Comparison of ENCODE assay signal across 25 cellular contexts in genomic region chr10:130739016-130739756, GRCh38.
"Had no signal": no experiment of that assay in that cellular context is flagged by ENCODE, and none has a peak within 500 bp of the region (broad histone marks: within the 10 kb centered on the region; RNA-seq: fewer than 3 reads in every experiment).

No MANE protein-coding gene starts in this region.

- H3K27ac ChIP-seq: esophagus muscularis mucosa, foreskin keratinocyte, heart left ventricle, upper lobe of left lung had no signal

- ATAC-seq: activated CD8-positive, alpha-beta memory T cell treated with anti-CD3 and anti-CD28 coated beads, Interleukin-2, amount 10 ng/mL, durations not matched to agents 7 days and 5 days; activated CD8-positive, alpha-beta T cell treated with anti-CD3 and anti-CD28 coated beads, Interleukin-2, amount 10 ng/mL, durations not matched to agents 7 days and 5 days; foreskin keratinocyte; heart left ventricle; left lobe of liver; mucosa of descending colon had no signal

- H3K27me3 ChIP-seq: foreskin keratinocyte, upper lobe of left lung had no signal

- H3K4me1 ChIP-seq: esophagus muscularis mucosa, foreskin keratinocyte, heart left ventricle, upper lobe of left lung had no signal

- H3K36me3 ChIP-seq: esophagus muscularis mucosa, heart left ventricle, upper lobe of left lung had no signal

- H3K9me3 ChIP-seq: esophagus muscularis mucosa, heart left ventricle, upper lobe of left lung had no signal

- H3K4me3 Mint-ChIP-seq: activated CD4-positive, alpha-beta T cell treated with anti-CD3 and anti-CD28 coated beads, Interleukin-2, amount 10 ng/mL, durations not matched to agents 7 days and 5 days; activated CD8-positive, alpha-beta memory T cell treated with anti-CD3 and anti-CD28 coated beads, Interleukin-2, amount 10 ng/mL, durations not matched to agents 7 days and 5 days; activated CD8-positive, alpha-beta T cell treated with anti-CD3 and anti-CD28 coated beads, Interleukin-2, amount 10 ng/mL, durations not matched to agents 7 days and 5 days; natural killer cell treated with Interleukin-12 subunit alpha and Interleukin-12 subunit beta and Interleukin-15 and Interleukin-18, amount 100 ng/mL, for 72 hours had no signal

- H3K4me3 ChIP-seq: esophagus muscularis mucosa, heart left ventricle, lung, mucosa of descending colon, upper lobe of left lung had no signal

- H3K36me3 Mint-ChIP-seq: activated CD8-positive, alpha-beta memory T cell treated with anti-CD3 and anti-CD28 coated beads, Interleukin-2, amount 10 ng/mL, durations not matched to agents 7 days and 5 days; natural killer cell treated with Interleukin-12 subunit alpha and Interleukin-12 subunit beta and Interleukin-15 and Interleukin-18, amount 100 ng/mL, for 72 hours had no signal

- H3K27ac Mint-ChIP-seq: activated CD4-positive, alpha-beta T cell treated with anti-CD3 and anti-CD28 coated beads, Interleukin-2, amount 10 ng/mL, durations not matched to agents 7 days and 5 days; activated CD8-positive, alpha-beta memory T cell treated with anti-CD3 and anti-CD28 coated beads, Interleukin-2, amount 10 ng/mL, durations not matched to agents 7 days and 5 days; activated CD8-positive, alpha-beta T cell treated with anti-CD3 and anti-CD28 coated beads, Interleukin-2, amount 10 ng/mL, durations not matched to agents 7 days and 5 days; natural killer cell treated with Interleukin-12 subunit alpha and Interleukin-12 subunit beta and Interleukin-15 and Interleukin-18, amount 100 ng/mL, for 72 hours; progenitor cell of endocrine pancreas had no signal

- H3K9me3 Mint-ChIP-seq: natural killer cell treated with Interleukin-12 subunit alpha and Interleukin-12 subunit beta and Interleukin-15 and Interleukin-18, amount 100 ng/mL, for 72 hours had no signal

- H3K27me3 Mint-ChIP-seq: activated CD4-positive, alpha-beta T cell treated with anti-CD3 and anti-CD28 coated beads, Interleukin-2, amount 10 ng/mL, durations not matched to agents 7 days and 5 days; activated CD8-positive, alpha-beta memory T cell treated with anti-CD3 and anti-CD28 coated beads, Interleukin-2, amount 10 ng/mL, durations not matched to agents 7 days and 5 days had no signal

- H3K4me1 Mint-ChIP-seq: activated CD4-positive, alpha-beta T cell treated with anti-CD3 and anti-CD28 coated beads, Interleukin-2, amount 10 ng/mL, durations not matched to agents 7 days and 5 days; activated CD8-positive, alpha-beta memory T cell treated with anti-CD3 and anti-CD28 coated beads, Interleukin-2, amount 10 ng/mL, durations not matched to agents 7 days and 5 days had no signal

- DNase-seq: activated CD4-positive, alpha-beta T cell treated with anti-CD3 and anti-CD28 coated beads, Interleukin-2, amount 10 ng/mL, durations not matched to agents 7 days and 5 days; activated CD4-positive, CD25-positive, alpha-beta regulatory T cell treated with anti-CD3 and anti-CD28 coated beads, Interleukin-2, amount 50 U/mL, for 72 hours; activated CD8-positive, alpha-beta memory T cell treated with anti-CD3 and anti-CD28 coated beads, Interleukin-2, amount 10 ng/mL, durations not matched to agents 7 days and 5 days; activated CD8-positive, alpha-beta T cell treated with anti-CD3 and anti-CD28 coated beads, Interleukin-2, amount 10 ng/mL, durations not matched to agents 7 days and 5 days; activated gamma-delta T cell treated with Interleukin-2 at 50 U/mL for 16 hours; activated naive CD4-positive, alpha-beta T cell treated with anti-CD3 and anti-CD28 coated beads, Interleukin-2, amount 50 U/mL, for 16 hours; amniotic stem cell; central memory CD4-positive, alpha-beta T cell; dermis blood vessel endothelial cell; effector CD4-positive, alpha-beta T cell; foreskin keratinocyte; heart left ventricle; hypothalamus; kidney glomerular epithelial cell; mesendoderm; mucosa of descending colon; retina; stimulated activated naive CD4-positive, alpha-beta T cell treated with Interleukin-2 at 50 U/mL for 16 hours; T-helper 2 cell had no signal
